1 cellular context compared by ENCODE assay signal in the genomic region with DNA sequence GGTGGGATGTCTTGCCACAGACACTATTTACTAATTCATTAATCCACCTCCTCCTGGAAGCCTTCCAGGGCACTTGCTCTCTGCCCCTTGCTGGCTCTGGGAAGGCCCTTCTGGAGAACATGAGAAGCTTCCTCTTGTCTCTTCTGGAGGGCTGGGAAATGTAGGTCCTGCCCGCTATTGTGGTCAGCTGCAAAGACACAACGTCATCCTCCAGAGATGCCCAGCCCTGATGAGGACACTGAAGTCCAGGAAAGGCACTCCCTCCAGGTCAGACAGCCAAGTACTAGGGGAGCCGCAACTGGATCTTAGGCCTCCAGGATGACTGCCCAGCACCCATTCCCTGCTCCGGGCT.
TF ChIP-seq lines count a peak whose summit lies in the region.

No MANE protein-coding gene starts in this region.

TF ChIP-seq in H1, 55 proteins besides CTCF, POLR2A, EP300 and RAD21:
- TF ChIP-seq POU5F1 (IDR thresholded peaks at IDR 0.05; ENCODE audit: low read depth, low read length): no peak
- TF ChIP-seq YY1 (IDR thresholded peaks at IDR 0.05; ENCODE audit: low read depth, low read length): no peak
- TF ChIP-seq TAF7 (optimal IDR thresholded peaks at IDR 0.05; ENCODE audit: borderline replicate concordance, low read depth, low read length): no peak
- TF ChIP-seq HDAC6 (IDR thresholded peaks at IDR 0.05; ENCODE audit: low read depth, low read length): no peak
- TF ChIP-seq GABPA (IDR thresholded peaks at IDR 0.05; ENCODE audit: borderline replicate concordance, insufficient read depth, low read length): no peak
- no peak for TF ChIP-seq KDM4A (IDR thresholded peaks at IDR 0.05; ENCODE audit: low read depth, low read length, severe bottlenecking)
- TF ChIP-seq CREB1 (IDR thresholded peaks at IDR 0.05): no peak
- no peak for TF ChIP-seq TCF12 (IDR thresholded peaks at IDR 0.05; ENCODE audit: low read depth, low read length)
- no peak for TF ChIP-seq BCL11A (IDR thresholded peaks at IDR 0.05; ENCODE audit: low read depth in 2 of 2, low read length in 2 of 2)
- no peak for TF ChIP-seq BACH1 (IDR thresholded peaks at IDR 0.05; ENCODE audit: low read length)
- TF ChIP-seq TAF1 (IDR thresholded peaks at IDR 0.05; ENCODE audit: low read depth, low read length): no peak
- TF ChIP-seq ZNF274 (IDR thresholded peaks at IDR 0.05; ENCODE audit: borderline replicate concordance, extremely low read depth, low read length): no peak
- no peak for TF ChIP-seq GTF2F1 (IDR thresholded peaks at IDR 0.05; ENCODE audit: borderline replicate concordance, low read depth, low read length)
- TF ChIP-seq FOSL1 (IDR thresholded peaks at IDR 0.05; ENCODE audit: insufficient read depth, low read depth, low read length): no peak
- TF ChIP-seq TBP (IDR thresholded peaks at IDR 0.05; ENCODE audit: low read depth, low read length): no peak
- no peak for TF ChIP-seq TEAD4 (IDR thresholded peaks at IDR 0.05; ENCODE audit: low read depth, low read length)
- TF ChIP-seq KDM5A (IDR thresholded peaks at IDR 0.05; ENCODE audit: low read length): no peak
- no peak for TF ChIP-seq SP1 (IDR thresholded peaks at IDR 0.05; ENCODE audit: low read depth, low read length)
- TF ChIP-seq BRCA1 (IDR thresholded peaks at IDR 0.05; ENCODE audit: low read depth, low read length): no peak
